In genomic region chr17:15090533-15090932, GRCh38 we compare ENCODE assay signal across 8 cellular contexts.
"Had no signal": no experiment of that assay in that cellular context is flagged by ENCODE, and none has a peak within 500 bp of the region (broad histone marks: within the 10 kb centered on the region; RNA-seq: fewer than 3 reads in every experiment).

No MANE protein-coding gene starts in this region.

- H3K27ac ChIP-seq: HL-60, KMS-11 had no signal

- FAIRE-seq: HTR-8/SVneo, K562 had no signal

- H3K4me2 ChIP-seq: KMS-11 had no signal

- DNase-seq: IMR-90, KBM-7, KG1 had no signal

- ATAC-seq: K562 had no signal

- H3K36me3 Mint-ChIP-seq: IgD-negative memory B cell had no signal

- H3K4me3 Mint-ChIP-seq: IgD-negative memory B cell had no signal

- H3K27me3 Mint-ChIP-seq: IgD-negative memory B cell had no signal

- H3K4me3 ChIP-seq: K562 had no signal

- H3K9ac ChIP-seq: KMS-11 had no signal
